Comparison of ENCODE assay signal across 3 cellular contexts in the genomic region with DNA sequence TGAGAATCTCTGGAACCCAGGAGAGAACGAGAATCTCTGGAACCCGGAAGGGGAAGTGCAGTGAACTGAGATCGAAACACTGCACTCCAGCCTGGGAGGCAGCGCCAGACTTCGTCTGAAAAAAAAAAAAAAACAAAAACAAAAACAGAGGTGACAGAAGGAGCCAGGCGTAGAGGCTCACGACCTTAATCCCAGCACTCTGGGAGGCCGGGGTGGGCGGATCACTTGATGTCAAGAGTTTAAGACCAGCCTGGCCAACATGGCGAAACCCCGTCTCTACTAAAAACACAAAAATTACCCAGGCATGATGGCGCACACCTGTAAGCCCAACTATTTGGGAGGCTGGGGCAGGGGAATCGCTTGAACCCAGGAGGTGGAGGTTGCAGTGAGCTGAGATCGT.
"Had no signal": no experiment of that assay in that cellular context is flagged by ENCODE, and none has a peak within 500 bp of the region (broad histone marks: within the 10 kb centered on the region; RNA-seq: fewer than 3 reads in every experiment).

No MANE protein-coding gene starts in this region.

- ATAC-seq: GM12878 had no signal

- H3K4me3 ChIP-seq: GM12878 had no signal

- DNase-seq: GDM1, GF-D8 had no signal
